In the genomic region with DNA sequence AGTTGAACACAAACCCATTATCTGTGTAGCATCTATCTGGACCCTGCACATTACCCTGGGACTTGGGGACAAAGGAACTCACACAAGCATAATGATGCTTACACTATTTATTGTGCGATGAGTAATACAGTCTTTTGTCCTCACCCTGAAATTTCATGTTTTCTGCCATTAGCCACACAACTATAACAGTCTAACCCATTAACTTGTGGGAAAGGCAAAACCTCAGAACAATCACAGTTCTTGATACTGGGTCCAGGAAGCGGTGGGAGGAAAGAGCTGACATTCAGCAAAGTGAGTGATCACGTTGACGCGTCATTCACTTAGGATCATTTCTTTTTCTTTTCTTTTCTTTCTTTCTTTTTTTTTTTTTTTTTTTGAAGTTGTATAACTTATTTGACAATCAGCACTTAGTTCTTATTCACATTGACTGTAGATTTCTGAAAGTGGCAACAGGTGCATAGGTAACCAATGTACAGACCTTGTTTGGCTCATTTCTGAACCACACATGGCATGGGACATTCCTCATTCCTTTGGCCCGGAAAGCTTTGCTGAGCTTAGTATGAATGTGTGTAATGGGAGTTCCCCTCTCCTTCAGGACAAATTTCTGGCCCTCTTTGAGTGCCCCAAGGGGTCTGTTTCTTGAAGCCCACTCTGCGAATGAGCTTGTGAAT, we compare ENCODE assay signal across 8 cellular contexts.
DNase-seq lines count a peak whose midpoint lies in the region; ATAC-seq and TF ChIP-seq lines count a peak whose summit lies in the region.

No MANE protein-coding gene starts in this region.

- no peak for TF ChIP-seq EP300 in suprapubic skin (IDR thresholded peaks at IDR 0.05)

- intact Hi-C loops in mammary epithelial cell (cut with micrococcal nuclease) (no loop called here), MCF 10A (cut with micrococcal nuclease) (no loop called here)

- H3K36me3 Mint-ChIP-seq in MCF 10A (ENCODE audit: insufficient read depth, unreplicated experiment) (no peaks in the 10 kb centered on the region), T-helper 17 cell (ENCODE audit: low read depth) (peaks cover 5% of the 10 kb centered on the region)

- peaks cover 11% of the 10 kb centered on the region for H3K4me1 ChIP-seq in mammary epithelial cell (ENCODE audit: insufficient read depth, low read length)
- H3K4me1 ChIP-seq in suprapubic skin: no peaks in the 10 kb centered on the region

- H3K4me1 Mint-ChIP-seq in MCF 10A (ENCODE audit: insufficient read depth, unreplicated experiment): peaks cover 5% of the 10 kb centered on the region
- H3K4me1 Mint-ChIP-seq in T-helper 17 cell: peaks cover 18% of the 10 kb centered on the region
- H3K4me1 Mint-ChIP-seq in stimulated activated naive CD8-positive, alpha-beta T cell treated with anti-CD3 and anti-CD28 coated beads, Interleukin-15, amount 100 ng/mL, for 72 hours: peaks cover 50% of the 10 kb centered on the region

- no peak overlapping the region for H3K27ac ChIP-seq in mammary epithelial cell (ENCODE audit: insufficient read depth, low read depth, low read length)
- no peak overlapping the region for H3K27ac ChIP-seq in suprapubic skin

- no peaks in the 10 kb centered on the region for H4K20me1 ChIP-seq in mammary epithelial cell (ENCODE audit: insufficient read depth, low read length)

- H3K9ac ChIP-seq in mammary epithelial cell (ENCODE audit: insufficient read depth, low read length): no peak overlapping the region

- CTCF ChIA-PET in mammary epithelial cell (lab: Charles Lee; ENCODE audit: low non-redundant PET) (no interaction called here), MCF 10A (lab: Yijun Ruan, JAX) (interaction anchor here (0.6 kb wide), 1 partner anchor 358 kb away, joined by 3 read pairs; no protein-coding TSS in a partner anchor)

- BruUV-seq in mammary epithelial cell (replicated peaks; lab: Mats Ljungman, UMichigan) (no TSS peak), MCF 10A (replicated peaks; lab: Mats Ljungman, UMichigan) (no TSS peak)

- no peaks in the 10 kb centered on the region for H3K9me3 ChIP-seq in mammary epithelial cell (replicated peaks; ENCODE audit: insufficient read depth, low read length)
- H3K9me3 ChIP-seq in T-helper 17 cell (ENCODE audit: control insufficient read depth, low read length, poor library complexity, severe bottlenecking): no peaks in the 10 kb centered on the region
- no peaks in the 10 kb centered on the region for H3K9me3 ChIP-seq in suprapubic skin

- no peaks in the 10 kb centered on the region for H3K27me3 ChIP-seq in mammary epithelial cell (ENCODE audit: insufficient read depth, low read length)
- H3K27me3 ChIP-seq in suprapubic skin: no peaks in the 10 kb centered on the region

- POLR2A ChIA-PET in MCF 10A (lab: Yijun Ruan, JAX): no interaction called here

- no peaks in the 10 kb centered on the region for H3K9me3 Mint-ChIP-seq in MCF 10A (ENCODE audit: unreplicated experiment)
- no peaks in the 10 kb centered on the region for H3K9me3 Mint-ChIP-seq in stimulated activated naive CD8-positive, alpha-beta T cell treated with anti-CD3 and anti-CD28 coated beads, Interleukin-15, amount 100 ng/mL, for 72 hours

- no peak overlapping the region for H3K4me3 Mint-ChIP-seq in MCF 10A (ENCODE audit: unreplicated experiment)
- H3K4me3 Mint-ChIP-seq in T-helper 17 cell: peak overlapping the region; percentile 63
- H3K4me3 Mint-ChIP-seq in stimulated activated naive CD8-positive, alpha-beta T cell treated with anti-CD3 and anti-CD28 coated beads, Interleukin-15, amount 100 ng/mL, for 72 hours: peak overlapping the region; percentile 49 to 61

- in situ Hi-C loops in mammary epithelial cell (cut with MboI; ENCODE audit: low sequenced_read_pairs in 2 of 2): no loop called here

- TF ChIP-seq CTCF in mammary epithelial cell (conservative IDR thresholded peaks at IDR 0.05 in 1 of 2, IDR thresholded peaks at IDR 0.05 in 1 of 2; ENCODE audit: extremely low read depth in 1 of 2, insufficient read depth in 1 of 2, low read depth in 1 of 2, low read length in 2 of 2): no peak
- TF ChIP-seq CTCF in MCF 10A (IDR thresholded peaks at IDR 0.05; ENCODE audit: unreplicated experiment): no peak
- TF ChIP-seq CTCF in suprapubic skin (IDR thresholded peaks at IDR 0.05): no peak

- peak; percentile 62 for DNase-seq in mammary epithelial cell
- no peak for DNase-seq in MCF 10A (ENCODE audit: unreplicated experiment)
- no peak for DNase-seq in T-helper 17 cell
- peak in 1 of 2 donors; percentile 53 for DNase-seq in stimulated activated naive CD8-positive, alpha-beta T cell treated with anti-CD3 and anti-CD28 coated beads, Interleukin-15, amount 100 ng/mL, for 72 hours
- DNase-seq in NCI-H2029 treated with DMSO at 0.1 percent for 48 hours (lab: John Stamatoyannopoulos, UW): no peak
- no peak for DNase-seq in SKM-1 (lab: John Stamatoyannopoulos, UW; ENCODE audit: unreplicated experiment)
- DNase-seq in suprapubic skin (ENCODE audit: low spot score in 2 of 2): no peak

- ATAC-seq in HG02870 (IDR thresholded peaks at IDR 0.05; ENCODE audit: unreplicated experiment): peak; percentile 58
- peak; percentile 26 for ATAC-seq in T-helper 17 cell
- peak; percentile 72 for ATAC-seq in stimulated activated naive CD8-positive, alpha-beta T cell treated with anti-CD3 and anti-CD28 coated beads, Interleukin-15, amount 100 ng/mL, for 72 hours

- H3K27me3 Mint-ChIP-seq in MCF 10A (ENCODE audit: insufficient read depth, unreplicated experiment) (no peaks in the 10 kb centered on the region), T-helper 17 cell (peaks cover 11% of the 10 kb centered on the region)
- peaks cover 7% of the 10 kb centered on the region for H3K27me3 Mint-ChIP-seq in stimulated activated naive CD8-positive, alpha-beta T cell treated with anti-CD3 and anti-CD28 coated beads, Interleukin-15, amount 100 ng/mL, for 72 hours

- WGBS in mammary epithelial cell (ENCODE audit: low coverage, missing lambda C conversion rate): 70% methylated on average over 6 of the region's 7 CpGs
- 76% methylated on average over 7 of the region's 7 CpGs for WGBS in suprapubic skin

- H3K79me2 ChIP-seq in mammary epithelial cell (ENCODE audit: insufficient read depth, low read length): no peaks in the 10 kb centered on the region

- H3K4me2 ChIP-seq in mammary epithelial cell (ENCODE audit: insufficient read depth, low read depth, low read length): no peak overlapping the region

- H3K36me3 ChIP-seq in mammary epithelial cell (ENCODE audit: insufficient read depth, low read length): no peaks in the 10 kb centered on the region
- no peaks in the 10 kb centered on the region for H3K36me3 ChIP-seq in suprapubic skin

- H3K4me3 ChIP-seq in mammary epithelial cell (replicated peaks in 1 of 3; ENCODE audit: insufficient read depth in 1 of 3, low read depth in 2 of 3, low read length in 3 of 3) (no peak overlapping the region), suprapubic skin (no peak overlapping the region)

- dilution Hi-C loops in mammary epithelial cell (cut with HindIII; ENCODE audit: low sequenced_read_pairs): no loop called here

- TF ChIP-seq POLR2A in suprapubic skin (IDR thresholded peaks at IDR 0.05): no peak

- no peak overlapping the region for H3K27ac Mint-ChIP-seq in MCF 10A (ENCODE audit: low read depth, unreplicated experiment)
- H3K27ac Mint-ChIP-seq in T-helper 17 cell: peak overlapping the region; percentile 91
- H3K27ac Mint-ChIP-seq in stimulated activated naive CD8-positive, alpha-beta T cell treated with anti-CD3 and anti-CD28 coated beads, Interleukin-15, amount 100 ng/mL, for 72 hours: peak overlapping the region; percentile 1 to 75

- H2AFZ ChIP-seq in mammary epithelial cell (ENCODE audit: low read depth, low read length): no peak overlapping the region
